7 cellular contexts compared by ENCODE assay signal in genomic region chr5:53110156-53110555, GRCh38.
DNase-seq lines count a peak whose midpoint lies in the region; ATAC-seq lines count a peak whose summit lies in the region.

No MANE protein-coding gene starts in this region.

- peak overlapping the region; percentile 85; the same call in 1 of the 2 replicates for H3K4me3 ChIP-seq in iPS DF 6.9 (ENCODE audit: low read length)

- H3K9me3 Mint-ChIP-seq in activated T-cell treated with anti-CD3 and anti-CD28 coated beads, Interleukin-2, amount 50 U/mL, for 24 hours, result no peaks in the 10 kb centered on the region

- H3K27me3 ChIP-seq in iPS DF 6.9 (ENCODE audit: control insufficient read depth, insufficient read depth, low read length), result no peaks in the 10 kb centered on the region

- H3K4me1 Mint-ChIP-seq in activated T-cell treated with anti-CD3 and anti-CD28 coated beads, Interleukin-2, amount 50 U/mL, for 24 hours (ENCODE audit: low read depth), result peaks cover 45% of the 10 kb centered on the region

- no peak overlapping the region for H3K27ac ChIP-seq in iPS DF 6.9 (ENCODE audit: low read length)

- H3K9me3 ChIP-seq in iPS DF 6.9 (ENCODE audit: control insufficient read depth, insufficient read depth, low read length), result no peaks in the 10 kb centered on the region

- no peaks in the 10 kb centered on the region for H3K27me3 Mint-ChIP-seq in activated T-cell treated with anti-CD3 and anti-CD28 coated beads, Interleukin-2, amount 50 U/mL, for 24 hours

- peak overlapping the region; percentile 95 for H3K4me3 Mint-ChIP-seq in activated T-cell treated with anti-CD3 and anti-CD28 coated beads, Interleukin-2, amount 50 U/mL, for 24 hours

- H3K36me3 Mint-ChIP-seq in activated T-cell treated with anti-CD3 and anti-CD28 coated beads, Interleukin-2, amount 50 U/mL, for 24 hours (ENCODE audit: low read depth), result peaks cover 34% of the 10 kb centered on the region

- DNase-seq in activated T-cell treated with anti-CD3 and anti-CD28 coated beads, Interleukin-2, amount 50 U/mL, for 24 hours, result no peak
- no peak for DNase-seq in iPS DF 6.9 (ENCODE audit: low read depth, low spot score)
- DNase-seq in stimulated activated naive CD8-positive, alpha-beta T cell treated with anti-CD3 and anti-CD28 coated beads, Interleukin-15, Interleukin-2, amounts not matched to agents 100 U/mL and 50 U/mL, for 24 hours, result peak; percentile 13
- no peak for DNase-seq in T-helper 9 cell
- no peak for DNase-seq in HPDE6-E6E7 (ENCODE audit: extremely low spot score)

- WGBS in iPS DF 6.9 (ENCODE audit: insufficient coverage, insufficient read length), result no CpG with 5 or more reads among the region's 6 CpGs

- H3K36me3 ChIP-seq in iPS DF 6.9 (ENCODE audit: control insufficient read depth, insufficient read depth, low read length), result no peaks in the 10 kb centered on the region

- peak overlapping the region; percentile 93 for H3K27ac Mint-ChIP-seq in activated T-cell treated with anti-CD3 and anti-CD28 coated beads, Interleukin-2, amount 50 U/mL, for 24 hours

- ATAC-seq in GM19025 (IDR thresholded peaks at IDR 0.05; ENCODE audit: low read depth, unreplicated experiment), result peak; percentile 5
- peak; percentile 22 for ATAC-seq in HG02943 (IDR thresholded peaks at IDR 0.05; ENCODE audit: low read depth, unreplicated experiment)
- no peak for ATAC-seq in stimulated activated naive CD8-positive, alpha-beta T cell treated with anti-CD3 and anti-CD28 coated beads, Interleukin-15, Interleukin-2, amounts not matched to agents 100 U/mL and 50 U/mL, for 24 hours

- H3K4me1 ChIP-seq in iPS DF 6.9 (ENCODE audit: control insufficient read depth, insufficient read depth, low read length), result peaks cover 4% of the 10 kb centered on the region; the same call in 1 of the 2 replicates
